In genomic region chr3:55408193-55408826, GRCh38 we compare ENCODE assay signal across 23 cellular contexts.
"Had no signal": no experiment of that assay in that cellular context is flagged by ENCODE, and none has a peak within 500 bp of the region (broad histone marks: within the 10 kb centered on the region; RNA-seq: fewer than 3 reads in every experiment).

No MANE protein-coding gene starts in this region.

- H3K4me1 ChIP-seq: esophagus muscularis mucosa, heart right ventricle, prostate gland, sigmoid colon, spleen had no signal

- H3K27me3 ChIP-seq: esophagus muscularis mucosa, sigmoid colon, spleen had no signal

- H3K4me3 ChIP-seq: esophagus muscularis mucosa, heart right ventricle, lung, prostate gland, sigmoid colon, skin epidermis, spleen, thoracic aorta had no signal

- H3K36me3 ChIP-seq: esophagus muscularis mucosa, heart right ventricle, prostate gland, sigmoid colon, spleen, thoracic aorta had no signal

- H3K27ac ChIP-seq: esophagus muscularis mucosa, heart right ventricle, prostate gland, sigmoid colon, skin epidermis, spleen, thoracic aorta had no signal

- DNase-seq: effector memory CD4-positive, alpha-beta T cell; foreskin melanocyte; glutamatergic neuron; heart right ventricle; hippocampal formation; islet precursor cell; mesendoderm; midbrain; naive thymus-derived CD8-positive, alpha-beta T cell; nephron progenitor cell; nucleus accumbens; right cardiac atrium; sigmoid colon; spleen; stimulated activated CD4-positive, alpha-beta T cell treated with anti-CD3 and anti-CD28 coated beads, Interleukin-4, amount 100 ng/mL, for 4 hours; trophoblast cell had no signal

- ATAC-seq: heart right ventricle; left lobe of liver; naive thymus-derived CD8-positive, alpha-beta T cell; right cardiac atrium; stimulated activated memory B cell treated with anti-CD40 and anti-IgM and Interleukin-4, amounts not matched to agents 10 μg/mL and 1 μg/mL and 100 μg/mL, for 72 hours had no signal

- H3K9me3 ChIP-seq: prostate gland had no signal
